11 cellular contexts compared by ENCODE assay signal in genomic region chr17:68906638-68907037, GRCh38. TPM values are rescaled to one million over a fixed set of nuclear protein-coding genes. Genes with fewer than 3 reads are reported as not detected.
DNase-seq lines count a peak whose midpoint lies in the region; ATAC-seq and TF ChIP-seq lines count a peak whose summit lies in the region.
"Had no signal": no experiment of that assay in that cellular context is flagged by ENCODE, and none has a peak within 500 bp of the region (broad histone marks: within the 10 kb centered on the region; RNA-seq: fewer than 3 reads in every experiment).

No MANE protein-coding gene starts in this region.

- H3K27ac ChIP-seq in breast epithelium (no peak overlapping the region), SU-DHL-6 (ENCODE audit: low read depth, low read length) (no peak overlapping the region)
- H3K27ac ChIP-seq: BLaER1 had no signal

- H3K27me3 Mint-ChIP-seq in MCF 10A (ENCODE audit: insufficient read depth, unreplicated experiment): no peaks in the 10 kb centered on the region
- no peaks in the 10 kb centered on the region for H3K27me3 Mint-ChIP-seq in type B pancreatic cell
- peaks cover 0 to under 1% of the 10 kb centered on the region in 2 donors for H3K27me3 Mint-ChIP-seq in stimulated activated naive B cell treated with anti-CD40 and anti-IgM and Interleukin-4, amounts not matched to agents 10 μg/mL and 1 μg/mL and 100 μg/mL, for 72 hours
- H3K27me3 Mint-ChIP-seq: activated CD4-positive, alpha-beta memory T cell treated with anti-CD3 and anti-CD28 coated beads, Interleukin-2, amount 10 ng/mL, durations not matched to agents 7 days and 5 days had no signal

- no peak overlapping the region for H3K4me3 Mint-ChIP-seq in MCF 10A (ENCODE audit: unreplicated experiment)
- no peak overlapping the region for H3K4me3 Mint-ChIP-seq in type B pancreatic cell
- no peak overlapping the region for H3K4me3 Mint-ChIP-seq in stimulated activated naive B cell treated with anti-CD40 and anti-IgM and Interleukin-4, amounts not matched to agents 10 μg/mL and 1 μg/mL and 100 μg/mL, for 72 hours
- H3K4me3 Mint-ChIP-seq: activated CD4-positive, alpha-beta memory T cell treated with anti-CD3 and anti-CD28 coated beads, Interleukin-2, amount 10 ng/mL, durations not matched to agents 7 days and 5 days had no signal

- POLR2A ChIA-PET in MCF 10A (lab: Yijun Ruan, JAX): interaction anchor here (0.6 kb wide), 1 partner anchor 112 kb away, joined by 3 read pairs; no protein-coding TSS in a partner anchor
- POLR2A ChIA-PET in GM10248 (lab: Yijun Ruan, JAX): no interaction called here

- H3K36me3 ChIP-seq in breast epithelium (no peaks in the 10 kb centered on the region), SU-DHL-6 (ENCODE audit: low read length) (no peaks in the 10 kb centered on the region)
- H3K36me3 ChIP-seq: BLaER1 had no signal

- H3K27ac Mint-ChIP-seq in MCF 10A (ENCODE audit: low read depth, unreplicated experiment): no peak overlapping the region
- H3K27ac Mint-ChIP-seq in type B pancreatic cell: no peak overlapping the region
- no peak overlapping the region for H3K27ac Mint-ChIP-seq in stimulated activated naive B cell treated with anti-CD40 and anti-IgM and Interleukin-4, amounts not matched to agents 10 μg/mL and 1 μg/mL and 100 μg/mL, for 72 hours
- H3K27ac Mint-ChIP-seq: activated CD4-positive, alpha-beta memory T cell treated with anti-CD3 and anti-CD28 coated beads, Interleukin-2, amount 10 ng/mL, durations not matched to agents 7 days and 5 days had no signal

- H3K79me2 ChIP-seq in SU-DHL-6 (ENCODE audit: insufficient read depth, low read length): no peaks in the 10 kb centered on the region

- no peak for TF ChIP-seq POLR2A in breast epithelium (IDR thresholded peaks at IDR 0.05)

- H3K4me1 Mint-ChIP-seq in MCF 10A (ENCODE audit: insufficient read depth, unreplicated experiment) (peaks cover 12% of the 10 kb centered on the region), type B pancreatic cell (ENCODE audit: unreplicated experiment) (peaks cover 12% of the 10 kb centered on the region)
- H3K4me1 Mint-ChIP-seq in stimulated activated naive B cell treated with anti-CD40 and anti-IgM and Interleukin-4, amounts not matched to agents 10 μg/mL and 1 μg/mL and 100 μg/mL, for 72 hours: peaks cover 5 to 15% of the 10 kb centered on the region in 2 donors
- H3K4me1 Mint-ChIP-seq: activated CD4-positive, alpha-beta memory T cell treated with anti-CD3 and anti-CD28 coated beads, Interleukin-2, amount 10 ng/mL, durations not matched to agents 7 days and 5 days had no signal

- peak; percentile 38 for TF ChIP-seq CTCF in MCF 10A (IDR thresholded peaks at IDR 0.05; ENCODE audit: unreplicated experiment)
- no peak for TF ChIP-seq CTCF in breast epithelium (IDR thresholded peaks at IDR 0.05)
- peak; percentile 23 for TF ChIP-seq CTCF in SU-DHL-6 (IDR thresholded peaks at IDR 0.05; ENCODE audit: insufficient read depth, low read length, poor library complexity, severe bottlenecking)
- peak; percentile 76 for TF ChIP-seq CTCF in type B pancreatic cell (conservative IDR thresholded peaks at IDR 0.05)
- TF ChIP-seq CTCF in GM10248 (IDR thresholded peaks at IDR 0.05; ENCODE audit: control extremely low read depth, extremely low read depth, low read depth, missing control alignments): no peak

- no peak for ATAC-seq in stimulated activated naive B cell treated with anti-CD40 and anti-IgM and Interleukin-4, amounts not matched to agents 10 μg/mL and 1 μg/mL and 100 μg/mL, for 72 hours (replicated peaks)

- intact Hi-C loops in MCF 10A (cut with micrococcal nuclease) (no loop called here), breast epithelium (cut with DNase I; ENCODE audit: low total_unique reads) (no loop called here)

- no peaks in the 10 kb centered on the region for H3K4me1 ChIP-seq in breast epithelium
- H3K4me1 ChIP-seq: BLaER1 had no signal

- no peaks in the 10 kb centered on the region for H3K27me3 ChIP-seq in breast epithelium
- no peaks in the 10 kb centered on the region for H3K27me3 ChIP-seq in SU-DHL-6 (ENCODE audit: low read length)
- H3K27me3 ChIP-seq: BLaER1 had no signal

- H3K9ac ChIP-seq in SU-DHL-6 (ENCODE audit: low read length): no peak overlapping the region
- H3K9ac ChIP-seq: BLaER1 had no signal

- no peak overlapping the region for H3K4me2 ChIP-seq in SU-DHL-6 (ENCODE audit: low read depth, low read length, poor library complexity, severe bottlenecking)
- H3K4me2 ChIP-seq: BLaER1 had no signal

- no peaks in the 10 kb centered on the region for H3K9me2 ChIP-seq in SU-DHL-6 (replicated peaks; ENCODE audit: insufficient read depth, low read length)

- CTCF ChIA-PET in MCF 10A (lab: Yijun Ruan, JAX) (interaction anchor here (0.7 to 1.2 kb wide), 5 partner anchors 9 to 121 kb away, joined by 3 to 4 read pairs (median 3); no protein-coding TSS in a partner anchor), GM10248 (lab: Yijun Ruan, JAX) (interaction anchor here (1.0 kb wide), 1 partner anchor 16 kb away, joined by 3 read pairs; no protein-coding TSS in a partner anchor)

- no peak overlapping the region for H2AFZ ChIP-seq in SU-DHL-6 (ENCODE audit: low read depth, low read length, severe bottlenecking)

- BruUV-seq in MCF 10A (replicated peaks; lab: Mats Ljungman, UMichigan): no TSS peak

- no peaks in the 10 kb centered on the region for H4K20me1 ChIP-seq in SU-DHL-6 (ENCODE audit: low read depth, low read length)
- H4K20me1 ChIP-seq: BLaER1 had no signal

- H3K4me3 ChIP-seq in breast epithelium (no peak overlapping the region), SU-DHL-6 (ENCODE audit: insufficient read depth, low read length, poor library complexity, severe bottlenecking) (no peak overlapping the region)
- H3K4me3 ChIP-seq: BLaER1 had no signal

- H3K9me3 ChIP-seq in breast epithelium (no peaks in the 10 kb centered on the region), SU-DHL-6 (ENCODE audit: insufficient read depth, low read length) (no peaks in the 10 kb centered on the region)
- H3K9me3 ChIP-seq: BLaER1 had no signal

- DNase-seq in MCF 10A (ENCODE audit: unreplicated experiment) (peak; percentile 28), breast epithelium (ENCODE audit: low spot score in 2 of 2) (no peak), globus pallidus (ENCODE audit: low spot score) (peak; percentile 68), type B pancreatic cell (ENCODE audit: extremely low spot score, unreplicated experiment) (no peak), GM10248 (ENCODE audit: extremely low spot score) (no peak)
- no peak for DNase-seq in stimulated activated naive B cell treated with anti-CD40 and anti-IgM and Interleukin-4, amounts not matched to agents 10 μg/mL and 1 μg/mL and 100 μg/mL, for 72 hours
- DNase-seq in stimulated activated CD4-positive, alpha-beta T cell treated with anti-CD3 and anti-CD28 coated beads, Interleukin-1b, Interleukin-23, amount 100 ng/mL, for 48 hours: no peak
- DNase-seq: activated CD4-positive, alpha-beta memory T cell treated with anti-CD3 and anti-CD28 coated beads, Interleukin-2, amount 10 ng/mL, durations not matched to agents 7 days and 5 days; KBM-7 had no signal

- H3K9me3 Mint-ChIP-seq in MCF 10A (ENCODE audit: unreplicated experiment) (no peaks in the 10 kb centered on the region), type B pancreatic cell (no peaks in the 10 kb centered on the region)
- H3K9me3 Mint-ChIP-seq in stimulated activated naive B cell treated with anti-CD40 and anti-IgM and Interleukin-4, amounts not matched to agents 10 μg/mL and 1 μg/mL and 100 μg/mL, for 72 hours: no peaks in the 10 kb centered on the region
- H3K9me3 Mint-ChIP-seq: activated CD4-positive, alpha-beta memory T cell treated with anti-CD3 and anti-CD28 coated beads, Interleukin-2, amount 10 ng/mL, durations not matched to agents 7 days and 5 days had no signal

- no peaks in the 10 kb centered on the region for H3K36me3 Mint-ChIP-seq in MCF 10A (ENCODE audit: insufficient read depth, unreplicated experiment)
- H3K36me3 Mint-ChIP-seq in type B pancreatic cell: no peaks in the 10 kb centered on the region
- no peaks in the 10 kb centered on the region for H3K36me3 Mint-ChIP-seq in stimulated activated naive B cell treated with anti-CD40 and anti-IgM and Interleukin-4, amounts not matched to agents 10 μg/mL and 1 μg/mL and 100 μg/mL, for 72 hours

- no peaks in the 10 kb centered on the region for H3F3A ChIP-seq in SU-DHL-6 (ENCODE audit: insufficient read depth)

RNA-seq across cellular contexts. Expression of gene ABCA8, which starts 48.6 kb away (rescaled TPM):
- total RNA-seq in MCF 10A (2022): 0.81 and 1.5 TPM in 2 replicates
- 10 to 100 TPM; 38.6 to 47.5 (median 46.2) TPM for total RNA-seq in breast epithelium
- total RNA-seq in type B pancreatic cell (ENCODE audit: low replicate concordance): 0.43 and 4.7 TPM in 2 replicates
- total RNA-seq: activated CD4-positive, alpha-beta memory T cell treated with anti-CD3 and anti-CD28 coated beads, Interleukin-2, amount 10 ng/mL, durations not matched to agents 7 days and 5 days had no signal

Comparison
In these comparisons a context has a peak if more than half of its experiments do, and no peak if none do; other contexts are left out.
1. DNase-seq: peak in MCF 10A (single experiment) and globus pallidus (single experiment); none in breast epithelium (0 of 2), type B pancreatic cell (single experiment), stimulated activated naive B cell treated with anti-CD40 and anti-IgM and Interleukin-4, amounts not matched to agents 10 μg/mL and 1 μg/mL and 100 μg/mL, for 72 hours (single experiment), GM10248 (single experiment) and stimulated activated CD4-positive, alpha-beta T cell treated with anti-CD3 and anti-CD28 coated beads, Interleukin-1b, Interleukin-23, amount 100 ng/mL, for 48 hours (single experiment).
2. CTCF ChIP-seq: peak in MCF 10A (single experiment), SU-DHL-6 (single experiment) and type B pancreatic cell (single experiment); none in breast epithelium (0 of 3) and GM10248 (single experiment).